ENCODE assay signal across 8 cellular contexts in the genomic region with DNA sequence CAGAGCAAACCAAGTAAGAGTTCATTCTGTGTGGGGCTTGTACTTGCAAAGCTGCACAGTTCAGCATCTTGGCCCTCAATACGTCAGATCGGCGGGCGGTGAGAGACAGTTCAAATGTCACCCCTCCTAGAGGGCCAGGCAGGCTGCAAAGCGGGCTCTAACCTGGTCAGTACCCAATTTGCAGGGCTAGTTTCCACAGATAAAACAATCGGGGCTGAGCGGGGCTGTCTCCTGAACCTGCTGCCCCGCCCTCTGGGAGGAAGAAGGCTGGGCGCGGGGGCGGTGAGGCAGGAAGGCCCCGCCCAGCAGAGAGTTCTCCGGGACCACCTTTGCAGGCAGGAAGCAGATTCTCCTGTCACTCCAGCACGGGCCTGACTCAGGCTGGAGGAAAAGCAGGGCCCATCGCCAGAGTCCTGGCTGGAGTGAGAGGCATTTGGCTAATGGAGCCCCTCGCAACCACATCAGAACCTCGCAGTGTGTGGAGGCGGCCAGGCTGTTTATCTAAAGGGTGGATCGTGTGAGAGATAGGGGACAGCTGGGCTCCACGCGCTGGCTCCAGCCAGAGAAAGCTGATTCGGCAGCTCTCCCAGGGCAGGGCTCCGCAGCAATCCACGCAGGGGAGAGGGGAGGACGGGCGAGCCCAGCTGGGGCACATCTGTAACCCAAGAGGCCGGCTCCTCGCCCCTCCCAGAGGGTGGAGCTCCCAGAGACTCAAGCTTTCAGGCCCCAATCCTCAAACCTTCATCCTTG.
DNase-seq lines count a peak whose midpoint lies in the region; ATAC-seq and TF ChIP-seq lines count a peak whose summit lies in the region.

No MANE protein-coding gene starts in this region.

- no peaks in the 10 kb centered on the region for H4K20me1 ChIP-seq in DOHH2 (ENCODE audit: control insufficient read depth, insufficient read depth, low read depth, low read length)

- H3K36me3 ChIP-seq in DOHH2 (ENCODE audit: control insufficient read depth, low read length) (no peaks in the 10 kb centered on the region), KOPT-K1 (ENCODE audit: insufficient read depth, low read length) (no peaks in the 10 kb centered on the region)

- peak; percentile 81 for ATAC-seq in GM21528 (IDR thresholded peaks at IDR 0.05; ENCODE audit: low FRiP score, unreplicated experiment)

- H3K4me3 ChIP-seq in DOHH2 (ENCODE audit: low read length) = peak overlapping the region; percentile 66

- H3K79me2 ChIP-seq in DOHH2 (ENCODE audit: control insufficient read depth, low read length) = no peaks in the 10 kb centered on the region

- DNase-seq in UCSD-AML1 (lab: John Stamatoyannopoulos, UW; ENCODE audit: unreplicated experiment) (peak; percentile 78), caudate nucleus (lab: John Stamatoyannopoulos, UW) (peak in 50 of 61 donors; percentile 13 to 81 (median 46)), islet precursor cell (peak; percentile 99), NCI-H2029 (lab: John Stamatoyannopoulos, UW) (no peak)
- peak; percentile 78 for DNase-seq in stimulated activated CD4-positive, alpha-beta T cell treated with anti-CD3 and anti-CD28 coated beads, Interleukin-15, amount 100 ng/mL, for 24 hours

- H3K4me1 ChIP-seq in DOHH2 (ENCODE audit: control insufficient read depth, low read length) = peaks cover 45% of the 10 kb centered on the region

- H3K9me3 ChIP-seq in DOHH2 (ENCODE audit: control insufficient read depth, insufficient read depth, low read length) (no peaks in the 10 kb centered on the region), KOPT-K1 (ENCODE audit: insufficient read depth, low read length, poor library complexity, severe bottlenecking) (no peaks in the 10 kb centered on the region)

- no peaks in the 10 kb centered on the region; the same call in 1 of the 2 replicates for H3F3A ChIP-seq in DOHH2 (ENCODE audit: control insufficient read depth, insufficient read depth)

- no peaks in the 10 kb centered on the region for H3K9me2 ChIP-seq in DOHH2 (replicated peaks; ENCODE audit: control insufficient read depth, low read length)

- H3K27me3 ChIP-seq in DOHH2 (ENCODE audit: control insufficient read depth, low read length) = peaks cover 3% of the 10 kb centered on the region; the same call in 1 of the 2 replicates

- no peak for TF ChIP-seq CTCF in DOHH2 (IDR thresholded peaks at IDR 0.05; ENCODE audit: low read depth, low read length, poor library complexity, severe bottlenecking)

- H3K27ac ChIP-seq in DOHH2 (ENCODE audit: low read depth, low read length) = peak overlapping the region; percentile 53
- peak overlapping the region; percentile 69 for H3K27ac ChIP-seq in KOPT-K1 (ENCODE audit: low read depth, low read length, poor library complexity, severe bottlenecking)
- H3K27ac ChIP-seq in caudate nucleus (ENCODE audit: low read depth, low read length) = peak overlapping the region; percentile 74

- H3K4me2 ChIP-seq in DOHH2 (ENCODE audit: low read length) = peak overlapping the region; percentile 80
